Comparison of ENCODE assay signal across 9 cellular contexts in the genomic region with DNA sequence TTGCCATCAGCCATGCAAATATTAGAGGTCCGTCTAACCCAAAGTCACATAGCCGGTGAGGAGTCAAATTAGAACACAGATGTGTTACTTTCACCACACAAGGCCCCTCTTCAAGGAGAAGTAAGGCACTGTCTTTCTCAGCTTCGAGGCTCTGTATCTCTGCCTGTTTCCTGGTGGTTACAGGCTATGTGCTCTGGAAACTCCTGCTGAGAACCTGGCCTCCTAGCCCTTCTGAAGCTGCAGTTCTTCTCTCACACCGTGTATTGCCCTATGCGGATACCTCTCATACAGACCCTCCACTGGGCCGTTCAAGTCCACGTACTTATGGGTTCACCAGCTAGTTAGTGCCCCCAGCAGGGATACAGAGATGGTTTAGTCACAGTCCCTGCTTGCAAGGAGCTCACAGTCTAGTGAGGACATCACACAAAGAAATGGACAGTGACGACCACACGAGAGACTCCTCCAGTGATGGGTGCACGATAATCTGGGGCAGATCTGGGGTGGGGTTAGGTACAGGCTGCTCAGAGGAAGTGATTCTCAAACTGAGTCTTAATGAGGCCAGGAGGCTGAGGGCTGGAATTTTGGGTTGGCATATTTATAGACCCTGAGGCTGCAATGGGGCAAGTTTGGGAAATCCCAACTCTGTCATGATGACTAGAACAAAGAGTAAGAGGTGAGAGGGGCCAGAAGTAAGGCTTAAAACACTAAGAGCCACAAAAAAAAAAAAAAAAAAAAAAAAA. TPM values are rescaled to one million over a fixed set of nuclear protein-coding genes. Genes with fewer than 3 reads are reported as not detected.
DNase-seq lines count a peak whose midpoint lies in the region; ATAC-seq and TF ChIP-seq lines count a peak whose summit lies in the region.
"Had no signal": no experiment of that assay in that cellular context is flagged by ENCODE, and none has a peak within 500 bp of the region (broad histone marks: within the 10 kb centered on the region; RNA-seq: fewer than 3 reads in every experiment).

No MANE protein-coding gene starts in this region.

- POLR2A ChIA-PET in GM10248 (lab: Yijun Ruan, JAX) = interaction anchor here (0.8 to 1.3 kb wide), 3 partner anchors 21 to 29 kb away, joined by 3 to 4 read pairs (median 4); a partner anchor contains a TSS

- TF ChIP-seq CTCF in GM10248 (IDR thresholded peaks at IDR 0.05; ENCODE audit: control extremely low read depth, extremely low read depth, low read depth, missing control alignments) = no peak
- no peak for TF ChIP-seq CTCF in suprapubic skin (IDR thresholded peaks at IDR 0.05)

- TF ChIP-seq POLR2A in suprapubic skin (IDR thresholded peaks at IDR 0.05) = no peak

- peak; percentile 68 for DNase-seq in GM10248 (ENCODE audit: extremely low spot score)
- peak; percentile 1 for DNase-seq in activated effector memory CD4-positive, alpha-beta T cell treated with Interleukin-2 at 50 U/mL for 16 hours
- DNase-seq in NCI-H2029 (lab: John Stamatoyannopoulos, UW) = no peak
- DNase-seq in suprapubic skin (ENCODE audit: low spot score in 2 of 2) = no peak
- no peak for DNase-seq in KG1 (lab: John Stamatoyannopoulos, UW)
- no peak for DNase-seq in cerebellar cortex (ENCODE audit: low spot score)
- DNase-seq: activated naive CD8-positive, alpha-beta T cell treated with anti-CD3 and anti-CD28 coated beads, Interleukin-2, amount 10 ng/mL, durations not matched to agents 7 days and 5 days had no signal

- ATAC-seq in GM19328 (IDR thresholded peaks at IDR 0.05; ENCODE audit: unreplicated experiment) = peak; percentile 67
- peak; percentile 56 for ATAC-seq in HG03066 (IDR thresholded peaks at IDR 0.05; ENCODE audit: low read depth, unreplicated experiment)

- no peaks in the 10 kb centered on the region for H3K27me3 ChIP-seq in suprapubic skin

- no peak overlapping the region for H3K27ac ChIP-seq in suprapubic skin

- no peaks in the 10 kb centered on the region for H3K9me3 ChIP-seq in suprapubic skin

- H3K4me3 ChIP-seq in suprapubic skin = no peak overlapping the region

- WGBS in suprapubic skin = 84% methylated on average over 10 of the region's 10 CpGs

- TF ChIP-seq EP300 in suprapubic skin (IDR thresholded peaks at IDR 0.05) = no peak

- H3K4me1 ChIP-seq in suprapubic skin = no peaks in the 10 kb centered on the region

- H3K36me3 ChIP-seq in suprapubic skin = no peaks in the 10 kb centered on the region

- CTCF ChIA-PET in GM10248 (lab: Yijun Ruan, JAX) = interaction anchor here (0.9 to 4.7 kb wide), 8 partner anchors 9 to 175 kb away, joined by 3 to 22 read pairs (median 4); no protein-coding TSS in a partner anchor

RNA-seq across cellular contexts. Expression of a gene that starts 22.8 kb away (rescaled TPM):
- 10 to 100 TPM; 38.2 to 58.2 (median 42.8) TPM for total RNA-seq in suprapubic skin

RNA-seq across cellular contexts. Expression of a gene that starts 28.8 kb away (rescaled TPM):
- total RNA-seq in suprapubic skin = 1,000 to 10,000 TPM in 3 of 4 donors, 100 to 1,000 TPM in 1; 864 to 1,286 (median 1,238) TPM

RNA-seq across cellular contexts. Expression of a gene that starts 57.8 kb away (rescaled TPM):
- 10 to 100 TPM; 49.4 to 93.1 (median 74.3) TPM for total RNA-seq in suprapubic skin

Comparison
In these comparisons a context has a peak if more than half of its experiments do, and no peak if none do; other contexts are left out.
1. DNase-seq: peak in GM10248 (single experiment) and activated effector memory CD4-positive, alpha-beta T cell treated with Interleukin-2 at 50 U/mL for 16 hours (single experiment); none in NCI-H2029 (single experiment), suprapubic skin (0 of 2), KG1 (single experiment) and cerebellar cortex (single experiment).